ENCODE assay signal across 1 cellular context in the genomic region with DNA sequence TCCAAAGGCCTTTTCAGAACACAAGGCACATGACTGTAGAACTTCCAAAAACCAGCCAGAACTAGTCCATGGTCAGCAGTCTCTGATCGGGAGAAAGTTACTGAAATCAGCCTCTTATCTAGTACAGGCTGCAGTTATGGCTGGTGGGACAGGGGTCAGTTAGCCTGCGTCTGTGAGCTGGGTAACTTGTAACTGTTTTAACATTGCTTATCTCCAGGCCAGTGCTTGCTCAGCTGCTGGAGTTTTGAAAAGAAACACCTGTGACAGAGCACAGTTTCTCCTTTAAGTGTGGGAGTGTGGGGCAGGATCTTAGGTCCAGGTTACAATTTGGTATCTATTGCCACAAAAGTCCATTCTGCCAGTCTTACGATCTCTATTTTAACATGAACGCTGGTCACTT.
TF ChIP-seq lines count a peak whose summit lies in the region.

No MANE protein-coding gene starts in this region.

TF ChIP-seq in WTC11, 78 proteins besides CTCF, POLR2A, EP300 and RAD21 (continued from another document):
- TF ChIP-seq, protein P1, sequence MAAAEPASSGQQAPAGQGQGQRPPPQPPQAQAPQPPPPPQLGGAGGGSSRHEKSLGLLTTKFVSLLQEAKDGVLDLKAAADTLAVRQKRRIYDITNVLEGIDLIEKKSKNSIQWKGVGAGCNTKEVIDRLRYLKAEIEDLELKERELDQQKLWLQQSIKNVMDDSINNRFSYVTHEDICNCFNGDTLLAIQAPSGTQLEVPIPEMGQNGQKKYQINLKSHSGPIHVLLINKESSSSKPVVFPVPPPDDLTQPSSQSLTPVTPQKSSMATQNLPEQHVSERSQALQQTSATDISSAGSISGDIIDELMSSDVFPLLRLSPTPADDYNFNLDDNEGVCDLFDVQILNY (CRISPR knock-in tag; IDR thresholded peaks at IDR 0.05), result no peak
- TF ChIP-seq ZNF423 (CRISPR knock-in tag; IDR thresholded peaks at IDR 0.05), result no peak
- no peak for TF ChIP-seq JAZF1 (CRISPR knock-in tag; IDR thresholded peaks at IDR 0.05)
- TF ChIP-seq, protein P2, sequence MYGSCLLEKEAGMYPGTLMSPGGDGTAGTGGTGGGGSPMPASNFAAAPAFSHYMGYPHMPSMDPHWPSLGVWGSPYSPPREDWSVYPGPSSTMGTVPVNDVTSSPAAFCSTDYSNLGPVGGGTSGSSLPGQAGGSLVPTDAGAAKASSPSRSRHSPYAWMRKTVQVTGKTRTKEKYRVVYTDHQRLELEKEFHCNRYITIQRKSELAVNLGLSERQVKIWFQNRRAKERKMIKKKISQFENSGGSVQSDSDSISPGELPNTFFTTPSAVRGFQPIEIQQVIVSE (CRISPR knock-in tag; IDR thresholded peaks at IDR 0.05; ENCODE audit: borderline replicate concordance), result no peak
